8 cellular contexts compared by ENCODE assay signal in the genomic region with DNA sequence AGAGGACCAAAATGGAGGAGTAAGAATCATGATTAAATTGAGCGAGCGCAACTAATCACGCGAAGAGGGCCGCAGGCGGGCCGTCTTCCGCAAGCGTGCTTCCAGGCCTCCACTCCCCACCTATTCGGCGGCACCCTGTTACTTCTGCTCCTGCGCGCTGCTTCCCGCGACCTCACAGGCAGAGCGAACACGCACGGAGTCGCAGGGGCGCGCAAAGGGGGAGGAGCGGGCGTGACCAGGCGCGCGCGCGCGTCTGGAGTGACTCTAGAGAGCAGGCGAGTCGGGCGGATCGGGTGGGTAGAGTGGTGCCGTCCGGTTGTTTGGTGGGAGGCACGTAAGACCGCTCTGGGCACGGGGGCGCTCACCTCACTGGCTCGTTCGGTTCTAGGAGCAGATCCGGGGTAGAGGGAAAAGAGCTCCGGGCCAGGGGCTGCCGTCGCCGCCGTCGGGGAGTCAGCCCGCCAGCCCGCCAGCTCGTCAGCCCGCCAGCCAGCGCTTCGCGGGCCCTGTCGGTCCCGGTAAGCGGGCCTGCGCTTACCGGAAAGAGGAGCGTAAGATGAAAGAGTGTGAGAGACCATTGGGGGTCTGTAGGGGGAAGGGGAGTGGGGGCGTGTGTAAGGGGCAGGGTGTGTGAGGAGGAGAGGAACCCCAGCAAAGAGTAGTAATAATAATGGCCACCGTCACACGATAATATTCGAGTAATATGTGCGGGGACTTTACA. TPM values are rescaled to one million over a fixed set of nuclear protein-coding genes. Genes with fewer than 3 reads are reported as not detected.
DNase-seq lines count a peak whose midpoint lies in the region; ATAC-seq and TF ChIP-seq lines count a peak whose summit lies in the region.

Gene CNOT8, plus strand, starts transcription at position 377 of the 721 bp plus-strand sequence. CDS start 4,652 bp downstream, outside the sequence.

- H3K9ac ChIP-seq in trophoblast cell (ENCODE audit: low read length): peak within 1 kb of the TSS; percentile 94

- peak within 1 kb of the TSS; percentile 56 for H3K18ac ChIP-seq in trophoblast cell (ENCODE audit: low read length)

- no peak within 1 kb of the TSS for H2BK12ac ChIP-seq in trophoblast cell (ENCODE audit: low read length)

- peak within 1 kb of the TSS; percentile 64 for H4K91ac ChIP-seq in trophoblast cell (ENCODE audit: low read depth, low read length)

- H3K27me3 ChIP-seq in trophoblast cell (ENCODE audit: insufficient read depth, low read length) (no peaks in the 10 kb centered on the region), transverse colon (no peaks in the 10 kb centered on the region)

- peaks cover 5% of the 10 kb centered on the region for H3K79me2 ChIP-seq in trophoblast cell (ENCODE audit: control insufficient read depth, insufficient read depth, low read length, poor library complexity)

- peak; percentile 79 for ATAC-seq in HG02763 (IDR thresholded peaks at IDR 0.05; ENCODE audit: unreplicated experiment)
- peak; percentile 93 for ATAC-seq in activated naive CD8-positive, alpha-beta T cell treated with anti-CD3 and anti-CD28 coated beads, Interleukin-2, amount 50 U/mL, for 24 hours
- peak; percentile 94 for ATAC-seq in Right ventricle myocardium superior (ENCODE audit: poor library complexity)

- H3K36me3 Mint-ChIP-seq in activated naive CD8-positive, alpha-beta T cell treated with anti-CD3 and anti-CD28 coated beads, Interleukin-2, amount 50 U/mL, for 24 hours (ENCODE audit: low read depth): peaks cover 18% of the 10 kb centered on the region

- H3K23ac ChIP-seq in trophoblast cell (ENCODE audit: low read length): no peak within 1 kb of the TSS

- H2AFZ ChIP-seq in trophoblast cell (ENCODE audit: insufficient read depth, low read length, poor library complexity): peak within 1 kb of the TSS; percentile 65

- in situ Hi-C loops in transverse colon (cut with MboI; ENCODE audit: low pct_ligation_motif_present in 1 of 4, low pct_unique_long_range_greater_than_20kb in 1 of 4, low sequenced_read_pairs in 3 of 4): loop anchor here in 1 of 4 donors (10.0 kb wide), 1 partner anchor 104 kb away; the partner anchor contains the start of gene LARP1

- peak within 1 kb of the TSS; percentile 98 for H3K27ac ChIP-seq in trophoblast cell (ENCODE audit: low read depth, low read length)
- peak within 1 kb of the TSS; percentile 95 to 99 (median 98) for H3K27ac ChIP-seq in transverse colon

- H3K9me3 ChIP-seq in trophoblast cell (ENCODE audit: insufficient read depth, low read depth, low read length): no peaks in the 10 kb centered on the region
- no peaks in the 10 kb centered on the region for H3K9me3 ChIP-seq in transverse colon

- no CpG with 5 or more reads among the region's 66 CpGs for WGBS in trophoblast cell (ENCODE audit: extremely low coverage, insufficient coverage, insufficient read length)
- WGBS in transverse colon (ENCODE audit: low coverage in 1 of 2), 2 donors: 0% methylated on average over 52 of the region's 66 CpGs; no CpG with 5 or more reads in 1 of the 2 donors

- peak within 1 kb of the TSS; percentile 69 for H3K14ac ChIP-seq in trophoblast cell (ENCODE audit: low read length)

- TF ChIP-seq CTCF in GM12865 (IDR thresholded peaks at IDR 0.05; ENCODE audit: insufficient read depth, low read depth, low read length, missing control alignments) (no peak), transverse colon (IDR thresholded peaks at IDR 0.05) (no peak)

- no peak for TF ChIP-seq EP300 in transverse colon (IDR thresholded peaks at IDR 0.05; ENCODE audit: low read depth)

- peak within 1 kb of the TSS; percentile 81 for H3K4me2 ChIP-seq in trophoblast cell (ENCODE audit: low read length)

- H3K4me3 Mint-ChIP-seq in activated naive CD8-positive, alpha-beta T cell treated with anti-CD3 and anti-CD28 coated beads, Interleukin-2, amount 50 U/mL, for 24 hours: peak within 1 kb of the TSS; percentile 99

- H3K36me3 ChIP-seq in trophoblast cell (ENCODE audit: control insufficient read depth in 1 of 2, insufficient read depth in 2 of 2, low read length in 2 of 2) (peaks cover 2 to 4% of the 10 kb centered on the region in 2 experiments), transverse colon (no peaks in the 10 kb centered on the region)

- H3K4me1 Mint-ChIP-seq in activated naive CD8-positive, alpha-beta T cell treated with anti-CD3 and anti-CD28 coated beads, Interleukin-2, amount 50 U/mL, for 24 hours: peaks cover 46% of the 10 kb centered on the region

- DNase-seq in GM12865 (ENCODE audit: low read depth): peak; percentile 99
- peak; percentile 62 for DNase-seq in NCI-H1417 treated with DMSO at 0.1 percent for 48 hours (lab: John Stamatoyannopoulos, UW)
- DNase-seq in SW480 (ENCODE audit: low spot score): peak; percentile 98
- DNase-seq in activated naive CD8-positive, alpha-beta T cell treated with anti-CD3 and anti-CD28 coated beads, Interleukin-2, amount 50 U/mL, for 24 hours: peak; percentile 98
- DNase-seq in Right ventricle myocardium superior: peak; percentile 99
- DNase-seq in trophoblast cell: peak; percentile 90 to 95
- DNase-seq in transverse colon: peak; percentile 99

- peak; percentile 97 for TF ChIP-seq POLR2A in transverse colon (IDR thresholded peaks at IDR 0.05)

- H3K9me3 Mint-ChIP-seq in activated naive CD8-positive, alpha-beta T cell treated with anti-CD3 and anti-CD28 coated beads, Interleukin-2, amount 50 U/mL, for 24 hours: no peaks in the 10 kb centered on the region

- peak within 1 kb of the TSS; percentile 57 for H2BK120ac ChIP-seq in trophoblast cell (ENCODE audit: insufficient read depth, low read length, poor library complexity)

- peak within 1 kb of the TSS; percentile 75 for H4K8ac ChIP-seq in trophoblast cell (ENCODE audit: low read depth, low read length)

- H3K4me3 ChIP-seq in GM12865 (ENCODE audit: low read depth, low read length) (peak within 1 kb of the TSS; percentile 97), trophoblast cell (ENCODE audit: low read depth, low read length) (peak within 1 kb of the TSS; percentile 81), transverse colon (peak within 1 kb of the TSS; percentile 73 to 97 (median 77))

- peak within 1 kb of the TSS; percentile 56 for H3K4ac ChIP-seq in trophoblast cell (ENCODE audit: low read depth, low read length)

- H3K79me1 ChIP-seq in trophoblast cell (ENCODE audit: low read length): peaks cover 15% of the 10 kb centered on the region

- H3K27me3 Mint-ChIP-seq in activated naive CD8-positive, alpha-beta T cell treated with anti-CD3 and anti-CD28 coated beads, Interleukin-2, amount 50 U/mL, for 24 hours: no peaks in the 10 kb centered on the region

- peak within 1 kb of the TSS; percentile 52 for H4K12ac ChIP-seq in trophoblast cell (ENCODE audit: low read depth, low read length)

- H3K4me1 ChIP-seq in trophoblast cell (ENCODE audit: control insufficient read depth in 1 of 2, insufficient read depth in 2 of 2, low read length in 2 of 2): peaks cover 4 to 7% of the 10 kb centered on the region in 2 experiments
- peaks cover 24 to 45% (median 42%) of the 10 kb centered on the region in 4 donors for H3K4me1 ChIP-seq in transverse colon

- H2BK5ac ChIP-seq in trophoblast cell (ENCODE audit: low read depth, low read length, poor library complexity): peak within 1 kb of the TSS; percentile 87

- intact Hi-C loops in Right ventricle myocardium superior (cut with DNase I) (no loop called here), transverse colon (cut with DNase I; ENCODE audit: low total_unique reads) (loop anchor here (5.0 kb wide), 1 partner anchor 101 kb away; the partner anchor contains the start of gene LARP1)

- peak within 1 kb of the TSS; percentile 99 for H3K27ac Mint-ChIP-seq in activated naive CD8-positive, alpha-beta T cell treated with anti-CD3 and anti-CD28 coated beads, Interleukin-2, amount 50 U/mL, for 24 hours

- H2AK5ac ChIP-seq in trophoblast cell (ENCODE audit: low read length): no peak within 1 kb of the TSS

RNA-seq across cellular contexts. Expression of gene CNOT8, which starts in this region (rescaled TPM):
- 26.8 TPM for total RNA-seq in Right ventricle myocardium superior
- polyA plus RNA-seq in trophoblast cell (2013): 29.6 and 30.5 TPM in 2 replicates
- total RNA-seq in transverse colon: 10 to 100 TPM; 64.3 to 97.3 (median 78.9) TPM

Comparison
In these comparisons a context has a peak if more than half of its experiments do, and no peak if none do; other contexts are left out.
1. Peak in every context shown above with its lines: DNase-seq, ATAC-seq, H3K4me3 ChIP-seq and H3K27ac ChIP-seq.